ENCODE assay signal across 1 cellular context in genomic region chr12:52151859-52152783, GRCh38.
TF ChIP-seq lines count a peak whose summit lies in the region.

No MANE protein-coding gene starts in this region.

TF ChIP-seq in K562, 482 proteins besides CTCF, POLR2A, EP300 and RAD21 (continued from another document and continues in another):
- no peak for TF ChIP-seq SFPQ (IDR thresholded peaks at IDR 0.05; ENCODE audit: low read depth, low read length)
- TF ChIP-seq ELF4 (CRISPR knock-in tag; IDR thresholded peaks at IDR 0.05) = no peak
- TF ChIP-seq, protein P1, sequence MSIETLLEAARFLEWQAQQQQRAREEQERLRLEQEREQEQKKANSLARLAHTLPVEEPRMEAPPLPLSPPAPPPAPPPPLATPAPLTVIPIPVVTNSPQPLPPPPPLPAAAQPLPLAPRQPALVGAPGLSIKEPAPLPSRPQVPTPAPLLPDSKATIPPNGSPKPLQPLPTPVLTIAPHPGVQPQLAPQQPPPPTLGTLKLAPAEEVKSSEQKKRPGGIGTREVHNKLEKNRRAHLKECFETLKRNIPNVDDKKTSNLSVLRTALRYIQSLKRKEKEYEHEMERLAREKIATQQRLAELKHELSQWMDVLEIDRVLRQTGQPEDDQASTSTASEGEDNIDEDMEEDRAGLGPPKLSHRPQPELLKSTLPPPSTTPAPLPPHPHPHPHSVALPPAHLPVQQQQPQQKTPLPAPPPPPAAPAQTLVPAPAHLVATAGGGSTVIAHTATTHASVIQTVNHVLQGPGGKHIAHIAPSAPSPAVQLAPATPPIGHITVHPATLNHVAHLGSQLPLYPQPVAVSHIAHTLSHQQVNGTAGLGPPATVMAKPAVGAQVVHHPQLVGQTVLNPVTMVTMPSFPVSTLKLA (conservative IDR thresholded peaks at IDR 0.05) = no peak
- TF ChIP-seq NR2F6 (CRISPR knock-in tag; IDR thresholded peaks at IDR 0.05) = no peak
- TF ChIP-seq GTF2E2 (tag; IDR thresholded peaks at IDR 0.05) = no peak
- no peak for TF ChIP-seq ZNF3 (CRISPR knock-in tag; IDR thresholded peaks at IDR 0.05)
- no peak for TF ChIP-seq BMI1 (IDR thresholded peaks at IDR 0.05; ENCODE audit: low read length)
- no peak for TF ChIP-seq ATF1 (CRISPR knock-in tag; IDR thresholded peaks at IDR 0.05)
- no peak for TF ChIP-seq ATF1 (tag; IDR thresholded peaks at IDR 0.05)
- no peak for TF ChIP-seq MXI1 (IDR thresholded peaks at IDR 0.05; ENCODE audit: low read depth, low read length)
- TF ChIP-seq ZNF584 (CRISPR knock-in tag; IDR thresholded peaks at IDR 0.05; ENCODE audit: low read depth) = no peak
- TF ChIP-seq NFRKB (IDR thresholded peaks at IDR 0.05; ENCODE audit: low read depth) = no peak
- TF ChIP-seq HDAC8 (tag; IDR thresholded peaks at IDR 0.05) = no peak
- no peak for TF ChIP-seq NUFIP1 (IDR thresholded peaks at IDR 0.05; ENCODE audit: partially characterized antibody)
- TF ChIP-seq THRAP3 (IDR thresholded peaks at IDR 0.05; ENCODE audit: borderline replicate concordance) = no peak
- TF ChIP-seq RBM14 (IDR thresholded peaks at IDR 0.05; ENCODE audit: borderline replicate concordance, insufficient read depth, low read depth, low read length) = 0 out of 2 replicates have a peak, but pooled peaks have one; percentile 42
- no peak for TF ChIP-seq SOX6 (IDR thresholded peaks at IDR 0.05)
- no peak for TF ChIP-seq IRF2 (CRISPR knock-in tag; IDR thresholded peaks at IDR 0.05)
- TF ChIP-seq HSF4 (CRISPR knock-in tag; IDR thresholded peaks at IDR 0.05; ENCODE audit: borderline replicate concordance) = no peak
- no peak for TF ChIP-seq ZNF780A (CRISPR knock-in tag; IDR thresholded peaks at IDR 0.05)
- peak; percentile 10 for TF ChIP-seq RBBP5 (IDR thresholded peaks at IDR 0.05; ENCODE audit: borderline replicate concordance, insufficient read depth, low read length, poor library complexity, severe bottlenecking)
- 0 out of 4 replicates have a peak, but pooled peaks of 1 of the 2 experiments have one; percentile 26 for TF ChIP-seq HDAC1 (IDR thresholded peaks at IDR 0.05)
- peak; percentile 76; the same call in 1 of the 2 replicates for TF ChIP-seq GATAD2B (IDR thresholded peaks at IDR 0.05; ENCODE audit: borderline replicate concordance)
- no peak for TF ChIP-seq ZNF263 (CRISPR knock-in tag; IDR thresholded peaks at IDR 0.05; ENCODE audit: borderline replicate concordance)
- no peak for TF ChIP-seq MGA (IDR thresholded peaks at IDR 0.05)
- no peak for TF ChIP-seq PHTF2 (CRISPR knock-in tag; IDR thresholded peaks at IDR 0.05)
- no peak for TF ChIP-seq RFX1 (IDR thresholded peaks at IDR 0.05)
- no peak for TF ChIP-seq XRCC4 (IDR thresholded peaks at IDR 0.05; ENCODE audit: extremely low read depth, insufficient read depth, insufficient read length)
- TF ChIP-seq RREB1 (CRISPR knock-in tag; IDR thresholded peaks at IDR 0.05) = no peak
- no peak for TF ChIP-seq FOXA1 (IDR thresholded peaks at IDR 0.05; ENCODE audit: borderline replicate concordance)
- TF ChIP-seq, protein P2, sequence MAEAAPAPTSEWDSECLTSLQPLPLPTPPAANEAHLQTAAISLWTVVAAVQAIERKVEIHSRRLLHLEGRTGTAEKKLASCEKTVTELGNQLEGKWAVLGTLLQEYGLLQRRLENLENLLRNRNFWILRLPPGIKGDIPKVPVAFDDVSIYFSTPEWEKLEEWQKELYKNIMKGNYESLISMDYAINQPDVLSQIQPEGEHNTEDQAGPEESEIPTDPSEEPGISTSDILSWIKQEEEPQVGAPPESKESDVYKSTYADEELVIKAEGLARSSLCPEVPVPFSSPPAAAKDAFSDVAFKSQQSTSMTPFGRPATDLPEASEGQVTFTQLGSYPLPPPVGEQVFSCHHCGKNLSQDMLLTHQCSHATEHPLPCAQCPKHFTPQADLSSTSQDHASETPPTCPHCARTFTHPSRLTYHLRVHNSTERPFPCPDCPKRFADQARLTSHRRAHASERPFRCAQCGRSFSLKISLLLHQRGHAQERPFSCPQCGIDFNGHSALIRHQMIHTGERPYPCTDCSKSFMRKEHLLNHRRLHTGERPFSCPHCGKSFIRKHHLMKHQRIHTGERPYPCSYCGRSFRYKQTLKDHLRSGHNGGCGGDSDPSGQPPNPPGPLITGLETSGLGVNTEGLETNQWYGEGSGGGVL (CRISPR knock-in tag; IDR thresholded peaks at IDR 0.05) = no peak
- 0 out of 2 replicates have a peak, but pooled peaks have one; percentile 42 for TF ChIP-seq ZBTB2 (IDR thresholded peaks at IDR 0.05)
- no peak for TF ChIP-seq USF2 (CRISPR knock-in tag; IDR thresholded peaks at IDR 0.05)
- no peak for TF ChIP-seq XRCC5 (IDR thresholded peaks at IDR 0.05; ENCODE audit: low read depth, low read length)
